Comparison of ENCODE assay signal across 13 cellular contexts in the genomic region with DNA sequence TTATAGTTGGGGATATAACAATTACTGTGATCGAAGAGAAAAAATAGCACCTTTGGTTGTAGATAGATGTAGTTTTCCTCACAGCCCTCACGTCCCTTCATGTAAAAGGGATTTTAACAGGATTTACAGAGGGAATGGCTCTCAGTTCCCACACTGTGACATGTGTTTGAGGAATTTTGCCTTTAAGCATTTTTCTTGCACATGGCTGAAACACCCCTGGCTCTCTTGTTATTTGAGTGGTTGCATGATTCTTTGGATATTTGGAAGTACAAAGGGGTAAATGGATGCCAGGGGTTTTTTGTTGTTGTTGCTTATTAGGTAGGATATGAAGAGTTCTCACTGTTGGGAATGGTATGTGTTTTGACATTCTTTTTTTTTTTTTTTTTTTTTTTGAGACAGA.
"Had no signal": no experiment of that assay in that cellular context is flagged by ENCODE, and none has a peak within 500 bp of the region (broad histone marks: within the 10 kb centered on the region; RNA-seq: fewer than 3 reads in every experiment).

No MANE protein-coding gene starts in this region.

- DNase-seq: activated CD4-positive, alpha-beta T cell treated with anti-CD3 and anti-CD28 coated beads, Interleukin-2, amount 50 U/mL, for 4 hours; activated effector memory CD4-positive, alpha-beta T cell treated with anti-CD3 and anti-CD28 coated beads, Interleukin-2, amount 50 U/mL, for 16 hours; activated T-cell treated with anti-CD3 and anti-CD28 coated beads, Interleukin-2, amount 50 U/mL, for 24 hours; dorsolateral prefrontal cortex; head of caudate nucleus; left ventricle myocardium superior; retina had no signal

- H3K9me3 Mint-ChIP-seq: activated T-cell treated with anti-CD3 and anti-CD28 coated beads, Interleukin-2, amount 50 U/mL, for 24 hours had no signal

- H3K9me3 ChIP-seq: tibial nerve had no signal

- H3K27me3 ChIP-seq: dorsolateral prefrontal cortex, foreskin keratinocyte, tibial nerve had no signal

- H3K4me3 ChIP-seq: dorsolateral prefrontal cortex, skin epidermis, tibial nerve had no signal

- ATAC-seq: esophagus mucosa, foreskin keratinocyte, left ventricle myocardium superior had no signal

- H3K27me3 Mint-ChIP-seq: activated naive CD8-positive, alpha-beta T cell; activated T-cell treated with anti-CD3 and anti-CD28 coated beads, Interleukin-2, amount 50 U/mL, for 24 hours had no signal

- H3K4me3 Mint-ChIP-seq: activated naive CD8-positive, alpha-beta T cell; activated T-cell treated with anti-CD3 and anti-CD28 coated beads, Interleukin-2, amount 50 U/mL, for 24 hours had no signal

- H3K27ac ChIP-seq: dorsolateral prefrontal cortex, parathyroid adenoma had no signal

- H3K27ac Mint-ChIP-seq: activated naive CD8-positive, alpha-beta T cell; activated T-cell treated with anti-CD3 and anti-CD28 coated beads, Interleukin-2, amount 50 U/mL, for 24 hours had no signal

- H3K36me3 ChIP-seq: tibial nerve had no signal
